Comparison of ENCODE assay signal across 8 cellular contexts in genomic region chr11:118792642-118793124, GRCh38. TPM values are rescaled to one million over a fixed set of nuclear protein-coding genes. Genes with fewer than 3 reads are reported as not detected.
A peak's percentile ranks its signal among the peaks of the same experiment; 100 is the strongest.
DNase-seq lines count a peak whose midpoint lies in the region; ATAC-seq lines count a peak whose summit lies in the region.

No MANE protein-coding gene starts in this region.

- H4K8ac ChIP-seq in neuronal stem cell (ENCODE audit: low read depth, low read length), result no peak overlapping the region

- H3K4me3 ChIP-seq in CD4-positive, CD25-positive, alpha-beta regulatory T cell (ENCODE audit: low read depth, low read length), result peak overlapping the region; percentile 77
- no peak overlapping the region for H3K4me3 ChIP-seq in SJCRH30
- peak overlapping the region in 1 of 2 donors; percentile 99 for H3K4me3 ChIP-seq in neuronal stem cell (ENCODE audit: low read length in 2 of 2)

- peak overlapping the region; percentile 98 for H3K27ac ChIP-seq in CD4-positive, CD25-positive, alpha-beta regulatory T cell (ENCODE audit: insufficient read depth, low read length, poor library complexity, severe bottlenecking)
- H3K27ac ChIP-seq in SJCRH30 (no peak overlapping the region), neuronal stem cell (replicated peaks; ENCODE audit: low read length) (peak overlapping the region; percentile 95)

- H3K4ac ChIP-seq in neuronal stem cell (ENCODE audit: low read length), result no peak overlapping the region

- H3K23ac ChIP-seq in neuronal stem cell (ENCODE audit: low read depth, low read length, poor library complexity), result no peak overlapping the region

- no peak overlapping the region for H2AK5ac ChIP-seq in neuronal stem cell (ENCODE audit: low read depth, low read length)

- peak overlapping the region; percentile 39 for H3K4me2 ChIP-seq in neuronal stem cell (ENCODE audit: insufficient read depth, low read length, poor library complexity, severe bottlenecking)

- no CpG with 5 or more reads among the region's 7 CpGs for WGBS in neuronal stem cell (ENCODE audit: extremely low coverage in 2 of 2, insufficient read length in 2 of 2, insufficient replicate concordance in 1 of 2), 2 donors

- ATAC-seq in CD4-positive, CD25-positive, alpha-beta regulatory T cell (ENCODE audit: low read depth in 2 of 2), result peak; percentile 28 to 34
- ATAC-seq in GM19351 (IDR thresholded peaks at IDR 0.05; ENCODE audit: unreplicated experiment), result peak; percentile 64
- ATAC-seq in HG03521 (IDR thresholded peaks at IDR 0.05; ENCODE audit: unreplicated experiment), result peak; percentile 57
- ATAC-seq in activated naive CD4-positive, alpha-beta T cell treated with anti-CD3 and anti-CD28 coated beads, Interleukin-2, amount 50 U/mL, for 72 hours, result peak; percentile 74 to 81

- no peaks in the 10 kb centered on the region for H3K36me3 ChIP-seq in CD4-positive, CD25-positive, alpha-beta regulatory T cell (ENCODE audit: control insufficient read depth, insufficient read depth, low read length)
- H3K36me3 ChIP-seq in SJCRH30 (no peaks in the 10 kb centered on the region), neuronal stem cell (replicated peaks in 1 of 2; ENCODE audit: control insufficient read depth in 2 of 2, insufficient read depth in 2 of 2, low read length in 2 of 2) (peaks cover 0 to 7% of the 10 kb centered on the region in 2 donors)

- H2AFZ ChIP-seq in neuronal stem cell (ENCODE audit: low read length), result peak overlapping the region; percentile 96

- H3K4me1 Mint-ChIP-seq in CD4-positive, CD25-positive, alpha-beta regulatory T cell, result peaks cover 0 to 36% (median 25%) of the 10 kb centered on the region in 4 donors

- no peak overlapping the region for H4K91ac ChIP-seq in neuronal stem cell (ENCODE audit: low read depth, low read length, poor library complexity)

- no peaks in the 10 kb centered on the region for H3K27me3 ChIP-seq in CD4-positive, CD25-positive, alpha-beta regulatory T cell (ENCODE audit: control insufficient read depth, insufficient read depth, low read length)
- H3K27me3 ChIP-seq in SJCRH30, result no peaks in the 10 kb centered on the region
- no peaks in the 10 kb centered on the region for H3K27me3 ChIP-seq in neuronal stem cell (ENCODE audit: control insufficient read depth in 3 of 3, insufficient read depth in 3 of 3, low read depth in 1 of 3, low read length in 3 of 3)

- peaks cover 12% of the 10 kb centered on the region for H3K27me3 Mint-ChIP-seq in CD4-positive, CD25-positive, alpha-beta regulatory T cell

- H3K4me1 ChIP-seq in CD4-positive, CD25-positive, alpha-beta regulatory T cell (ENCODE audit: control insufficient read depth, insufficient read depth, low read length, poor library complexity, severe bottlenecking), result peaks cover 16% of the 10 kb centered on the region
- no peaks in the 10 kb centered on the region for H3K4me1 ChIP-seq in SJCRH30
- H3K4me1 ChIP-seq in neuronal stem cell (ENCODE audit: control insufficient read depth in 2 of 2, insufficient read depth in 1 of 2, low read depth in 1 of 2, low read length in 2 of 2), result peaks cover 6 to 16% of the 10 kb centered on the region in 2 donors

- no peak overlapping the region for H2BK15ac ChIP-seq in neuronal stem cell (ENCODE audit: low read length)

- no peak overlapping the region for H3K9ac ChIP-seq in neuronal stem cell (ENCODE audit: low read depth, low read length, poor library complexity)

- no peak overlapping the region for H3K14ac ChIP-seq in neuronal stem cell (ENCODE audit: low read length)

- peak overlapping the region; percentile 92 to 100 (median 96) for H3K27ac Mint-ChIP-seq in CD4-positive, CD25-positive, alpha-beta regulatory T cell
- H3K27ac Mint-ChIP-seq in activated naive CD4-positive, alpha-beta T cell treated with anti-CD3 and anti-CD28 coated beads, Interleukin-2, amount 50 U/mL, for 72 hours, result peak overlapping the region; percentile 98 to 100

- H3K9me3 ChIP-seq in CD4-positive, CD25-positive, alpha-beta regulatory T cell (ENCODE audit: control insufficient read depth in 2 of 2, low read length in 2 of 2), result no peaks in the 10 kb centered on the region
- no peaks in the 10 kb centered on the region for H3K9me3 ChIP-seq in SJCRH30 (replicated peaks)
- H3K9me3 ChIP-seq in neuronal stem cell (replicated peaks in 1 of 2; ENCODE audit: control insufficient read depth in 2 of 2, insufficient read depth in 1 of 2, low read depth in 1 of 2, low read length in 2 of 2), result peaks cover 0 to 2% of the 10 kb centered on the region in 2 donors

- no peak overlapping the region for H2BK12ac ChIP-seq in neuronal stem cell (ENCODE audit: low read length)

- no peaks in the 10 kb centered on the region for H3K9me3 Mint-ChIP-seq in CD4-positive, CD25-positive, alpha-beta regulatory T cell
- H3K9me3 Mint-ChIP-seq in activated naive CD4-positive, alpha-beta T cell treated with anti-CD3 and anti-CD28 coated beads, Interleukin-2, amount 50 U/mL, for 72 hours, result no peaks in the 10 kb centered on the region

- H3K18ac ChIP-seq in neuronal stem cell (ENCODE audit: low read length), result no peak overlapping the region

- H2BK120ac ChIP-seq in neuronal stem cell (ENCODE audit: low read depth, low read length), result no peak overlapping the region

- H3K79me1 ChIP-seq in neuronal stem cell (ENCODE audit: low read depth, low read length), result peaks cover 4% of the 10 kb centered on the region

- DNase-seq in CD4-positive, CD25-positive, alpha-beta regulatory T cell, result peak; percentile 51 to 89 (median 55)
- DNase-seq in SJCRH30, result peak; percentile 43 to 68
- DNase-seq in activated naive CD4-positive, alpha-beta T cell treated with anti-CD3 and anti-CD28 coated beads, Interleukin-2, amount 50 U/mL, for 72 hours (ENCODE audit: low spot score in 2 of 2), result peak; percentile 70 to 82
- peak; percentile 92 for DNase-seq in germinal center (ENCODE audit: low spot score)
- peak; percentile 77 for DNase-seq in neuronal stem cell (ENCODE audit: low spot score)
- DNase-seq in superior temporal gyrus (ENCODE audit: extremely low spot score), result peak; percentile 77

- peaks cover 4% of the 10 kb centered on the region for H3K36me3 Mint-ChIP-seq in CD4-positive, CD25-positive, alpha-beta regulatory T cell
- peaks cover 25 to 33% of the 10 kb centered on the region in 2 donors for H3K36me3 Mint-ChIP-seq in activated naive CD4-positive, alpha-beta T cell treated with anti-CD3 and anti-CD28 coated beads, Interleukin-2, amount 50 U/mL, for 72 hours

- H2BK5ac ChIP-seq in neuronal stem cell (ENCODE audit: low read length), result no peak overlapping the region

- peak overlapping the region; percentile 94 to 100 (median 98) for H3K4me3 Mint-ChIP-seq in CD4-positive, CD25-positive, alpha-beta regulatory T cell

RNA-seq across cellular contexts. Expression of gene DDX6, which starts 1.7 kb away (rescaled TPM):
- 293 TPM for total RNA-seq in CD4-positive, CD25-positive, alpha-beta regulatory T cell
- polyA plus RNA-seq in CD4-positive, CD25-positive, alpha-beta regulatory T cell, result 100 to 1,000 TPM in 1 of 4 donors, 10 to 100 TPM in 3; 79.0 to 103 (median 94.6) TPM
- 80.1 and 81.7 TPM in 2 replicates for total RNA-seq in SJCRH30 (2014; rRNA removed; shearing (Covaris generic))
- total RNA-seq in activated naive CD4-positive, alpha-beta T cell treated with anti-CD3 and anti-CD28 coated beads, Interleukin-2, amount 50 U/mL, for 72 hours, result 100 to 1,000 TPM; 180 to 239 TPM
- 57.0 TPM for polyA plus RNA-seq in neuronal stem cell (2013, experiment 1 of 2)
- polyA plus RNA-seq in neuronal stem cell (2013, experiment 2 of 2), result 59.6 TPM
